In genomic region chr14:21997300-21997699, GRCh38 we compare ENCODE assay signal across 8 cellular contexts.
A peak's percentile ranks its signal among the peaks of the same experiment; 100 is the strongest.
DNase-seq lines count a peak whose midpoint lies in the region; ATAC-seq and TF ChIP-seq lines count a peak whose summit lies in the region.

No MANE protein-coding gene starts in this region.

- H3K4me1 Mint-ChIP-seq in MCF 10A (ENCODE audit: insufficient read depth, unreplicated experiment), result no peaks in the 10 kb centered on the region
- peaks cover 30% of the 10 kb centered on the region for H3K4me1 Mint-ChIP-seq in stimulated activated naive CD8-positive, alpha-beta T cell treated with anti-CD3 and anti-CD28 coated beads, Interleukin-15, amount 100 ng/mL, for 72 hours

- H3K27ac Mint-ChIP-seq in MCF 10A (ENCODE audit: low read depth, unreplicated experiment), result no peak overlapping the region
- H3K27ac Mint-ChIP-seq in stimulated activated naive CD8-positive, alpha-beta T cell treated with anti-CD3 and anti-CD28 coated beads, Interleukin-15, amount 100 ng/mL, for 72 hours, result peak overlapping the region; percentile 92 to 93

- peaks cover 66% of the 10 kb centered on the region for H3K27me3 Mint-ChIP-seq in MCF 10A (ENCODE audit: insufficient read depth, unreplicated experiment)
- no peaks in the 10 kb centered on the region for H3K27me3 Mint-ChIP-seq in stimulated activated naive CD8-positive, alpha-beta T cell treated with anti-CD3 and anti-CD28 coated beads, Interleukin-15, amount 100 ng/mL, for 72 hours

- no peaks in the 10 kb centered on the region for H3K36me3 ChIP-seq in breast epithelium

- POLR2A ChIA-PET in MCF 10A (lab: Yijun Ruan, JAX), result interaction anchor here (0.7 kb wide), 1 partner anchor 1702 kb away, joined by 3 read pairs; no protein-coding TSS in a partner anchor

- DNase-seq in MCF 10A (ENCODE audit: unreplicated experiment) (peak; percentile 46), breast epithelium (ENCODE audit: low spot score in 2 of 2) (no peak), SW480 (ENCODE audit: low spot score) (peak; percentile 38), epithelial cell of esophagus (ENCODE audit: low read depth) (peak; percentile 68), putamen (ENCODE audit: low spot score) (no peak), NCI-H2196 treated with DMSO at 0.1 percent for 48 hours (lab: John Stamatoyannopoulos, UW; ENCODE audit: unreplicated experiment) (no peak)
- DNase-seq in stimulated activated naive CD8-positive, alpha-beta T cell treated with anti-CD3 and anti-CD28 coated beads, Interleukin-15, amount 100 ng/mL, for 72 hours, result peak; percentile 29 to 56

- ATAC-seq in stimulated activated naive CD8-positive, alpha-beta T cell treated with anti-CD3 and anti-CD28 coated beads, Interleukin-15, amount 100 ng/mL, for 72 hours, result peak; percentile 97
- no peak for ATAC-seq in GM18907 (IDR thresholded peaks at IDR 0.05; ENCODE audit: unreplicated experiment)

- H3K4me3 ChIP-seq in breast epithelium, result no peak overlapping the region
- H3K4me3 ChIP-seq in epithelial cell of esophagus (ENCODE audit: low read length), result no peak overlapping the region

- intact Hi-C loops in MCF 10A (cut with micrococcal nuclease) (no loop called here), breast epithelium (cut with DNase I; ENCODE audit: low total_unique reads) (no loop called here)

- TF ChIP-seq CTCF in MCF 10A (IDR thresholded peaks at IDR 0.05; ENCODE audit: unreplicated experiment) (peak; percentile 39), breast epithelium (IDR thresholded peaks at IDR 0.05) (no peak), epithelial cell of esophagus (IDR thresholded peaks at IDR 0.05; ENCODE audit: insufficient read depth, low read depth, low read length, missing control alignments) (peak; percentile 60)

- peaks cover 0 to under 1% of the 10 kb centered on the region in 2 donors for H3K27me3 ChIP-seq in breast epithelium

- H3K4me1 ChIP-seq in breast epithelium, result no peaks in the 10 kb centered on the region

- H3K4me3 Mint-ChIP-seq in MCF 10A (ENCODE audit: unreplicated experiment), result no peak overlapping the region
- H3K4me3 Mint-ChIP-seq in stimulated activated naive CD8-positive, alpha-beta T cell treated with anti-CD3 and anti-CD28 coated beads, Interleukin-15, amount 100 ng/mL, for 72 hours, result peak overlapping the region; percentile 85 to 90

- H3K9me3 ChIP-seq in breast epithelium, result no peaks in the 10 kb centered on the region

- no peak overlapping the region for H3K27ac ChIP-seq in breast epithelium

- BruUV-seq in MCF 10A (replicated peaks; lab: Mats Ljungman, UMichigan), result no TSS peak

- H3K9me3 Mint-ChIP-seq in MCF 10A (ENCODE audit: unreplicated experiment), result no peaks in the 10 kb centered on the region
- H3K9me3 Mint-ChIP-seq in stimulated activated naive CD8-positive, alpha-beta T cell treated with anti-CD3 and anti-CD28 coated beads, Interleukin-15, amount 100 ng/mL, for 72 hours, result no peaks in the 10 kb centered on the region

- CTCF ChIA-PET in MCF 10A (lab: Yijun Ruan, JAX), result interaction anchor here (0.5 to 1.4 kb wide), 15 partner anchors 9 to 1719 kb away, joined by 3 to 6 read pairs (median 3); partner anchors contain the start of gene OR4E1

- no peaks in the 10 kb centered on the region for H3K36me3 Mint-ChIP-seq in MCF 10A (ENCODE audit: insufficient read depth, unreplicated experiment)

- no peak for TF ChIP-seq POLR2A in breast epithelium (IDR thresholded peaks at IDR 0.05)

Comparison
In these comparisons a context has a peak if more than half of its experiments do, and no peak if none do; other contexts are left out.
1. DNase-seq: peak in MCF 10A (single experiment), SW480 (single experiment), epithelial cell of esophagus (single experiment) and stimulated activated naive CD8-positive, alpha-beta T cell treated with anti-CD3 and anti-CD28 coated beads, Interleukin-15, amount 100 ng/mL, for 72 hours (2 of 2); none in breast epithelium (0 of 2), putamen (single experiment) and NCI-H2196 treated with DMSO at 0.1 percent for 48 hours (single experiment).
2. CTCF ChIP-seq: peak in MCF 10A (single experiment) and epithelial cell of esophagus (single experiment); none in breast epithelium (0 of 3).